8 cellular contexts compared by ENCODE assay signal in the genomic region with DNA sequence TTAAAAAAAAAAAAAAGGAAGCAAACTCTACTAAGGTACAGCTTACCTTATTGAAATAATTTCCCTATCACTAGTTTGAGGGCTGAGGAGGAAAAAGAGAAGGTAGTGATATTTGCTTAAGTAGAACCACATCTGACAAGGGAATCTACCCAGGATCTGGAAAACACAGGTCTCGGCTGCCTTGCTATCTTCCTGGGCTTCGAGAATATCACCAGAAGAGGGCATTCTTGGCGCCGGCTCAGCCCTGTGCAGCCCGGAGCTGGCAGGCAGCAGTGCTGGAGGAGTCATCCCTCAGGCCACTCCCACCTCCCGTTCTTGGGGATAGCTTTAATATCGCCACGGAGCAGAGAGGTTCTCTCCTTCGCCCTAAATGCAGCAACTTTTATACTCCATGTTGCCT.
DNase-seq lines count a peak whose midpoint lies in the region; ATAC-seq lines count a peak whose summit lies in the region.

No MANE protein-coding gene starts in this region.

- peaks cover 0 to 1% (median 0%) of the 10 kb centered on the region in 9 donors for H3K9me3 Mint-ChIP-seq in naive thymus-derived CD8-positive, alpha-beta T cell

- H3K4me3 ChIP-seq in esophagus (ENCODE audit: low read depth in 1 of 2, low read length in 2 of 2), result peak overlapping the region in 1 of 2 donors; percentile 48

- H3K4me1 ChIP-seq in ES-I3 (ENCODE audit: insufficient read depth, low read length), result peaks cover 3% of the 10 kb centered on the region; the same call in 1 of the 2 replicates
- peaks cover 0 to 4% of the 10 kb centered on the region in 2 donors for H3K4me1 ChIP-seq in esophagus (ENCODE audit: control insufficient read depth in 2 of 2, insufficient read depth in 2 of 2, low read length in 1 of 2)

- H3K27ac ChIP-seq in esophagus (ENCODE audit: low read depth in 2 of 2, low read length in 1 of 2), result peak overlapping the region; percentile 60 to 81

- peak overlapping the region; percentile 90 to 98 (median 94) for H3K4me3 Mint-ChIP-seq in naive thymus-derived CD8-positive, alpha-beta T cell

- H3K9me3 ChIP-seq in ES-I3 (ENCODE audit: control insufficient read depth, insufficient read depth, low read length) (no peaks in the 10 kb centered on the region), esophagus (ENCODE audit: control insufficient read depth in 2 of 2, insufficient read depth in 1 of 2, low read depth in 1 of 2, low read length in 1 of 2) (no peaks in the 10 kb centered on the region)

- H3K27me3 Mint-ChIP-seq in naive thymus-derived CD8-positive, alpha-beta T cell, result no peaks in the 10 kb centered on the region

- peak overlapping the region; percentile 49; the same call in 1 of the 2 replicates for H3K9ac ChIP-seq in ES-I3 (ENCODE audit: low read depth, low read length)

- H3K27ac Mint-ChIP-seq in naive thymus-derived CD8-positive, alpha-beta T cell, result peak overlapping the region; percentile 86 to 98 (median 96)

- 2 to 3% methylated on average over 9 of the region's 9 CpGs for WGBS in esophagus, 2 donors

- DNase-seq in NCI-H526 (lab: John Stamatoyannopoulos, UW) (peak; percentile 64 to 86), activated T-cell treated with anti-CD3 and anti-CD28 coated beads for 24 hours (ENCODE audit: low read depth) (peak; percentile 78)
- peak; percentile 62 to 84 (median 71) for DNase-seq in naive thymus-derived CD8-positive, alpha-beta T cell
- DNase-seq in stimulated activated CD8-positive, alpha-beta memory T cell treated with anti-CD3 and anti-CD28 coated beads, Interleukin-7, amount 100 ng/mL, for 24 hours (ENCODE audit: low read depth), result peak; percentile 62

- POLR2A ChIA-PET in naive thymus-derived CD8-positive, alpha-beta T cell (lab: Charles Lee), result interaction anchor here (0.6 to 6.6 kb wide), 42 partner anchors 13 to 1296 kb away, joined by 3 to 155 read pairs (median 5); partner anchors contain the start of gene BCL11B

- H3K36me3 Mint-ChIP-seq in naive thymus-derived CD8-positive, alpha-beta T cell, result peaks cover 11 to 24% (median 12%) of the 10 kb centered on the region in 3 donors

- peak; percentile 69 to 75 for ATAC-seq in naive thymus-derived CD8-positive, alpha-beta T cell
- ATAC-seq in GM18907 (IDR thresholded peaks at IDR 0.05; ENCODE audit: unreplicated experiment), result no peak
- no peak for ATAC-seq in HG02970 (IDR thresholded peaks at IDR 0.05; ENCODE audit: low FRiP score, unreplicated experiment)

- H3K4me1 Mint-ChIP-seq in naive thymus-derived CD8-positive, alpha-beta T cell, result peaks cover 39 to 78% (median 47%) of the 10 kb centered on the region in 4 donors

- H3K27me3 ChIP-seq in esophagus (ENCODE audit: control insufficient read depth in 1 of 2, insufficient read depth in 2 of 2, low read length in 2 of 2), result no peaks in the 10 kb centered on the region

- H3K36me3 ChIP-seq in ES-I3 (ENCODE audit: insufficient read depth, low read length) (no peaks in the 10 kb centered on the region), esophagus (ENCODE audit: control insufficient read depth in 2 of 2, insufficient read depth in 2 of 2, low read length in 1 of 2) (no peaks in the 10 kb centered on the region)

Comparison
In these comparisons a context has a peak if more than half of its experiments do, and no peak if none do; other contexts are left out.
1. ATAC-seq: peak in naive thymus-derived CD8-positive, alpha-beta T cell (2 of 2); none in GM18907 (single experiment) and HG02970 (single experiment).
2. Peak in every context shown above with its lines, with median percentiles within 50 percentile points of each other: DNase-seq.